1 cellular context compared by ENCODE assay signal in the genomic region with DNA sequence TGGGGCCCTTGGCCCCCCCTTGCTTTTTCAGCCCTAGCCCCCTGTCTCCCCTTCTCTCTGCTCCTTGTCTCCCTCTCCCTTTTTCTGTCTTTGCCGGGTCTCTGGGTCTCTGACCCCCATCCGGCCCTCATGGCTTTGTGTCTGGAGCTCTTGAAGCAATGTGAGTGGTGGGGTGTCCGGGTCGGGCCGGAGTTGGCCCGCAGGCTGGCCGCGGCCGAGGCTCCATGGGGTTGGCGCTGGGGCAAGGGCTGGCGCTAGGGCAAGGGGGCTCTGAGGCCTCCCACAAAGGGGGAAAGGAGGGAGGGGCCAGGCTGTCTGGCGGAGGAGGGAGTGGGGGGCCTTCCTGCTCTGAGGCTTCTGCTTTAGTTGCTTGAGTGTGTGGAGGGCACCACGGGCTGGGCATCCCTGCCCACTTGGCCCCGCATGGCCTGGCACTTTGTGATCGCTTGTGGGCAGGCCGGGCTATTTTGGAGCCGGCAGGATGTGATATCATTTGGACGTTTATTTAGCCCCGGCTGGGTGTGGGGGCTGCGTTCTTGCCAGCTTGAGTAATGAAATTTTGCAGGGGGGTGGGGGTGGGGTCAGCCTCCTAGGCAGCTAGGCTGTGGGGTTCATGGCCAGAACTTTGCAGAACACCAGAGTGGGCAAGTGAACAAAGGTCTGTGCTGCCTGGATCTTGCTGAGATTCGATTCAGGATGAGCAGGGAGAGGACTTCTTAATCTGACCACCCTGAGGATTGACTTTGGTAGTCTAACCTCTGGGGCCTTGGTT.
A peak's percentile ranks its signal among the peaks of the same experiment; 100 is the strongest.
TF ChIP-seq lines count a peak whose summit lies in the region.

No MANE protein-coding gene starts in this region.

TF ChIP-seq in H1, 55 proteins besides CTCF, POLR2A, EP300 and RAD21 (continued from another document):
- TF ChIP-seq TAF1 (IDR thresholded peaks at IDR 0.05; ENCODE audit: low read depth, low read length) = 0 out of 2 replicates have a peak, but pooled peaks have one; percentile 9
